ENCODE assay signal across 8 cellular contexts in the genomic region with DNA sequence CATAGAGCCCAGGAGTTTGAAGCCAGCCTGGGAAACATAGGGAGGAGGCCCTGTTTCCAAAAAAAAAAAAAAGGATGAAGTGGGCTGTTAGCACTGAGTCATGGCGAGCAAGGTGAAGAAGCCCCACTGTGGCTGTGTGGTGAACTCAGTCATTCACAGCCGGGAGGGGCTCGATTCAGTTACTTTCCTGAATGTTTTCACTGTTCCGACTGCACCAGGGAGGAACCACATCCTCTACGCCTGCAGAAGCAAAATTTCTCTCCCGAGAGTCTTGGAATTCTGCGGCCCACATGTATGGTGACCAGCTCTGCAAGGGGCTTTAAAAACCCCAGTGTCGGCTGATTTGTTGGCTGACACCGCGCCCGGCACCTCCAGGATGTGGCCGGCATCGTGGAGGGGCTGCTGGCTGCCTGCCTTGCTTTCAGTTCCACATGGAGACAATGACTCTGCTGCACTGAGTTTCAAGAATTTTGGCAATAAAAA. TPM values are rescaled to one million over a fixed set of nuclear protein-coding genes. Genes with fewer than 3 reads are reported as not detected.
DNase-seq lines count a peak whose midpoint lies in the region; ATAC-seq and TF ChIP-seq lines count a peak whose summit lies in the region.

No MANE protein-coding gene starts in this region.

- H3K36me3 ChIP-seq in thymus (ENCODE audit: control insufficient read depth, insufficient read depth): peaks cover 3% of the 10 kb centered on the region

- ATAC-seq in GM21447 (IDR thresholded peaks at IDR 0.05; ENCODE audit: unreplicated experiment) (peak; percentile 50), HG02571 (IDR thresholded peaks at IDR 0.05; ENCODE audit: unreplicated experiment) (no peak)

- H3K27ac ChIP-seq in thymus (ENCODE audit: low read depth): peak overlapping the region; percentile 81

- H3K4me3 ChIP-seq in AG09309 (ENCODE audit: control insufficient read depth, low read depth, low read length) (peak overlapping the region; percentile 2), astrocyte of the spinal cord (ENCODE audit: low read depth, low read length) (peak overlapping the region; percentile 1), mononuclear cell (ENCODE audit: low read length) (peak overlapping the region; percentile 2), thymus (ENCODE audit: low read length) (peak overlapping the region; percentile 39)

- H3K9me3 ChIP-seq in mononuclear cell (ENCODE audit: low read depth, low read length) (no peaks in the 10 kb centered on the region), thymus (ENCODE audit: control insufficient read depth) (no peaks in the 10 kb centered on the region)

- no peaks in the 10 kb centered on the region for H3K27me3 ChIP-seq in mononuclear cell (ENCODE audit: insufficient read depth, low read length)
- H3K27me3 ChIP-seq in thymus (ENCODE audit: control insufficient read depth, insufficient read depth): no peaks in the 10 kb centered on the region

- H3K4me1 ChIP-seq in mononuclear cell (ENCODE audit: insufficient read depth, low read length) (peaks cover 71% of the 10 kb centered on the region), thymus (ENCODE audit: control insufficient read depth, insufficient read depth, low read length) (peaks cover 25% of the 10 kb centered on the region)

- 1% methylated on average over 13 of the region's 13 CpGs for WGBS in thymus

- in situ Hi-C loops in astrocyte of the spinal cord (cut with HindIII; ENCODE audit: low sequenced_read_pairs): no loop called here

- DNase-seq in AG09309 (ENCODE audit: low read depth) (peak; percentile 4), OCI-M1 (lab: John Stamatoyannopoulos, UW) (peak; percentile 55), astrocyte of the spinal cord (ENCODE audit: low read depth, low spot score) (peak; percentile 97), inferior parietal cortex (ENCODE audit: extremely low spot score) (no peak)

- TF ChIP-seq CTCF in AG09309 (IDR thresholded peaks at IDR 0.05; ENCODE audit: control insufficient read depth, insufficient read depth, low read depth, low read length, missing control alignments) (no peak), astrocyte of the spinal cord (IDR thresholded peaks at IDR 0.05; ENCODE audit: low read depth, low read length) (no peak)

RNA-seq across cellular contexts. Expression of a gene that starts 27.8 kb away (rescaled TPM):
- 11.9 TPM for total RNA-seq in mononuclear cell
- 34.4 TPM for polyA plus RNA-seq in thymus

RNA-seq across cellular contexts. Expression of a gene that starts 55.0 kb away (rescaled TPM):
- total RNA-seq in mononuclear cell: 1.6 TPM
- 9.4 TPM for polyA plus RNA-seq in thymus
